Comparison of ENCODE assay signal across 8 cellular contexts in genomic region chr5:132812123-132812948, GRCh38. TPM values are rescaled to one million over a fixed set of nuclear protein-coding genes. Genes with fewer than 3 reads are reported as not detected.
DNase-seq lines count a peak whose midpoint lies in the region; ATAC-seq and TF ChIP-seq lines count a peak whose summit lies in the region.

No MANE protein-coding gene starts in this region.

- no peaks in the 10 kb centered on the region for H3K36me3 Mint-ChIP-seq in CD4-positive, CD25-positive, alpha-beta regulatory T cell
- H3K36me3 Mint-ChIP-seq in HFFc6 (ENCODE audit: low read depth): no peaks in the 10 kb centered on the region
- no peaks in the 10 kb centered on the region for H3K36me3 Mint-ChIP-seq in T-cell
- no peaks in the 10 kb centered on the region for H3K36me3 Mint-ChIP-seq in memory B cell

- ATAC-seq in CD4-positive, CD25-positive, alpha-beta regulatory T cell (ENCODE audit: low read depth in 2 of 2): no peak
- no peak for ATAC-seq in T-cell (replicated peaks in 1 of 4)
- peak; percentile 36 for ATAC-seq in memory B cell (ENCODE audit: low read depth)
- no peak for ATAC-seq in HG02938 (IDR thresholded peaks at IDR 0.05; ENCODE audit: unreplicated experiment)
- ATAC-seq in HG03139 (IDR thresholded peaks at IDR 0.05; ENCODE audit: unreplicated experiment): no peak

- H3K4me1 ChIP-seq in CD4-positive, CD25-positive, alpha-beta regulatory T cell (ENCODE audit: control insufficient read depth, insufficient read depth, low read length, poor library complexity, severe bottlenecking): peaks cover 16% of the 10 kb centered on the region

- no peak for DNase-seq in CD4-positive, CD25-positive, alpha-beta regulatory T cell
- no peak for DNase-seq in HFFc6
- no peak for DNase-seq in T-cell
- DNase-seq in memory B cell (ENCODE audit: low spot score in 2 of 2): no peak
- no peak for DNase-seq in LoVo (ENCODE audit: low spot score)
- no peak for DNase-seq in activated CD8-positive, alpha-beta memory T cell treated with anti-CD3 and anti-CD28 coated beads for 24 hours

- no peak overlapping the region for H3K27ac Mint-ChIP-seq in CD4-positive, CD25-positive, alpha-beta regulatory T cell
- H3K27ac Mint-ChIP-seq in HFFc6: no peak overlapping the region
- H3K27ac Mint-ChIP-seq in T-cell: peak overlapping the region in 1 of 2 donors; percentile 19
- no peak overlapping the region for H3K27ac Mint-ChIP-seq in memory B cell

- peaks cover 31% of the 10 kb centered on the region for H3K27me3 ChIP-seq in CD4-positive, CD25-positive, alpha-beta regulatory T cell (ENCODE audit: control insufficient read depth, insufficient read depth, low read length)

- peaks cover 80% of the 10 kb centered on the region for H3K27me3 Mint-ChIP-seq in CD4-positive, CD25-positive, alpha-beta regulatory T cell
- H3K27me3 Mint-ChIP-seq in HFFc6 (ENCODE audit: insufficient read depth): peaks cover 33% of the 10 kb centered on the region
- H3K27me3 Mint-ChIP-seq in T-cell: peaks cover 48 to 55% of the 10 kb centered on the region in 2 donors
- peaks cover 11% of the 10 kb centered on the region for H3K27me3 Mint-ChIP-seq in memory B cell

- CTCF ChIA-PET in T-cell (lab: Charles Lee): no interaction called here

- no peaks in the 10 kb centered on the region for H3K36me3 ChIP-seq in CD4-positive, CD25-positive, alpha-beta regulatory T cell (ENCODE audit: control insufficient read depth, insufficient read depth, low read length)

- peaks cover 0 to 4% (median 0%) of the 10 kb centered on the region in 7 donors for H3K9me3 Mint-ChIP-seq in CD4-positive, CD25-positive, alpha-beta regulatory T cell
- H3K9me3 Mint-ChIP-seq in HFFc6: no peaks in the 10 kb centered on the region
- H3K9me3 Mint-ChIP-seq in T-cell: no peaks in the 10 kb centered on the region
- no peaks in the 10 kb centered on the region for H3K9me3 Mint-ChIP-seq in memory B cell

- no peak overlapping the region for H3K27ac ChIP-seq in CD4-positive, CD25-positive, alpha-beta regulatory T cell (ENCODE audit: insufficient read depth, low read length, poor library complexity, severe bottlenecking)

- peaks cover 4 to 14% (median 10%) of the 10 kb centered on the region in 4 donors for H3K4me1 Mint-ChIP-seq in CD4-positive, CD25-positive, alpha-beta regulatory T cell
- H3K4me1 Mint-ChIP-seq in HFFc6 (ENCODE audit: low read depth) (peaks cover 16% of the 10 kb centered on the region), T-cell (peaks cover 10 to 13% (median 10%) of the 10 kb centered on the region in 3 donors), memory B cell (peaks cover 8% of the 10 kb centered on the region)

- peak overlapping the region; percentile 6 to 89 (median 84) for H3K4me3 Mint-ChIP-seq in CD4-positive, CD25-positive, alpha-beta regulatory T cell
- H3K4me3 Mint-ChIP-seq in HFFc6 (peak overlapping the region; percentile 78), T-cell (peak overlapping the region; percentile 74 to 80 (median 77)), memory B cell (peak overlapping the region; percentile 25)

- H3K9me3 ChIP-seq in CD4-positive, CD25-positive, alpha-beta regulatory T cell (ENCODE audit: control insufficient read depth in 2 of 2, low read length in 2 of 2): no peaks in the 10 kb centered on the region

- H3K4me3 ChIP-seq in CD4-positive, CD25-positive, alpha-beta regulatory T cell (ENCODE audit: low read depth, low read length): peak overlapping the region; percentile 41

- POLR2A ChIA-PET in T-cell (lab: Charles Lee): interaction anchor here in 1 of 2 donors (0.7 kb wide), 2 partner anchors 35 to 41 kb away, joined by 4 to 9 read pairs; no protein-coding TSS in a partner anchor

- TF ChIP-seq CTCF in HFFc6 (IDR thresholded peaks at IDR 0.05): no peak

RNA-seq across cellular contexts. Expression of gene SOWAHA, which starts 0.8 kb away (rescaled TPM):
- total RNA-seq in CD4-positive, CD25-positive, alpha-beta regulatory T cell: not detected
- polyA plus RNA-seq in CD4-positive, CD25-positive, alpha-beta regulatory T cell: not detected
- total RNA-seq in HFFc6 (2021; fragmentation: NEBNext Ultra II Directional; extraction: Animal tissue kit (Norgen Biotek cat#: 25700)): not detected
- not detected for total RNA-seq in T-cell

RNA-seq across cellular contexts. Expression of gene SHROOM1, which starts 18.1 kb away (rescaled TPM):
- 0.12 TPM for total RNA-seq in CD4-positive, CD25-positive, alpha-beta regulatory T cell
- polyA plus RNA-seq in CD4-positive, CD25-positive, alpha-beta regulatory T cell: not detected
- 10 to 100 TPM in 1 of 6 experiments, 1 to 10 TPM in 5; 7.8 to 12.2 (median 8.6) TPM for total RNA-seq in HFFc6 (2021; fragmentation: NEBNext Ultra II Directional; extraction: Animal tissue kit (Norgen Biotek cat#: 25700))
- total RNA-seq in T-cell: 1 to 10 TPM in 1 of 5 donors, under 1 TPM in 2, not detected in 2; 0.35 to 1.1 (median 0.62) TPM

RNA-seq across cellular contexts. Expression of gene SEPTIN8, which starts 35.3 kb away (rescaled TPM):
- 12.4 TPM for total RNA-seq in CD4-positive, CD25-positive, alpha-beta regulatory T cell
- 1 to 10 TPM in 2 of 4 donors, under 1 TPM in 2; 0.46 to 1.5 (median 0.99) TPM for polyA plus RNA-seq in CD4-positive, CD25-positive, alpha-beta regulatory T cell
- total RNA-seq in HFFc6 (2021; fragmentation: NEBNext Ultra II Directional; extraction: Animal tissue kit (Norgen Biotek cat#: 25700)): 10 to 100 TPM; 53.9 to 67.1 (median 59.2) TPM
- 10 to 100 TPM in 4 of 5 donors, 1 to 10 TPM in 1; 6.6 to 12.4 (median 11.0) TPM for total RNA-seq in T-cell

RNA-seq across cellular contexts. Expression of gene GDF9, which starts 53.9 kb away (rescaled TPM):
- 0.35 TPM for total RNA-seq in CD4-positive, CD25-positive, alpha-beta regulatory T cell
- polyA plus RNA-seq in CD4-positive, CD25-positive, alpha-beta regulatory T cell: under 1 TPM in 3 of 4 donors, not detected in 1; 0.11 to 0.24 (median 0.24) TPM
- total RNA-seq in HFFc6 (2021; fragmentation: NEBNext Ultra II Directional; extraction: Animal tissue kit (Norgen Biotek cat#: 25700)): under 1 TPM in 3 of 6 experiments, not detected in 3; 0.09 to 0.14 (median 0.12) TPM
- total RNA-seq in T-cell: 1 to 10 TPM in 2 of 5 donors, under 1 TPM in 3; 0.63 to 1.9 (median 0.92) TPM

RNA-seq across cellular contexts. Expression of gene UQCRQ, which starts 54.1 kb away (rescaled TPM):
- total RNA-seq in CD4-positive, CD25-positive, alpha-beta regulatory T cell: 88.5 TPM
- polyA plus RNA-seq in CD4-positive, CD25-positive, alpha-beta regulatory T cell: 100 to 1,000 TPM; 555 to 604 (median 574) TPM
- 100 to 1,000 TPM; 501 to 678 (median 615) TPM for total RNA-seq in HFFc6 (2021; fragmentation: NEBNext Ultra II Directional; extraction: Animal tissue kit (Norgen Biotek cat#: 25700))
- 100 to 1,000 TPM; 119 to 139 (median 132) TPM for total RNA-seq in T-cell

Comparison
In these comparisons a context has a peak if more than half of its experiments do, and no peak if none do; other contexts are left out.
1. H3K4me3 Mint-ChIP-seq: peak in every context shown above with its lines; median percentile 84 in CD4-positive, CD25-positive, alpha-beta regulatory T cell; 78 in HFFc6; 77 in T-cell; 25 in memory B cell.